In genomic region chr5:157518963-157519362, GRCh38 we compare ENCODE assay signal across 13 cellular contexts. TPM values are rescaled to one million over a fixed set of nuclear protein-coding genes. Genes with fewer than 3 reads are reported as not detected.
DNase-seq lines count a peak whose midpoint lies in the region; ATAC-seq, FAIRE-seq and TF ChIP-seq lines count a peak whose summit lies in the region.
"Had no signal": no experiment of that assay in that cellular context is flagged by ENCODE, and none has a peak within 500 bp of the region (broad histone marks: within the 10 kb centered on the region; RNA-seq: fewer than 3 reads in every experiment).

No MANE protein-coding gene starts in this region.

- no peak overlapping the region for H4K8ac ChIP-seq in H9 (replicated peaks; ENCODE audit: insufficient read length, low read depth, low read length)

- H3K27ac Mint-ChIP-seq in activated CD4-positive, alpha-beta memory T cell treated with anti-CD3 and anti-CD28 coated beads for 36 hours: no peak overlapping the region
- no peak overlapping the region for H3K27ac Mint-ChIP-seq in H9
- H3K27ac Mint-ChIP-seq: brain had no signal

- H2AFZ ChIP-seq in H9 (ENCODE audit: low read length): no peak overlapping the region

- H3K4me3 ChIP-seq in BE2C (ENCODE audit: low read depth, low read length): no peak overlapping the region

- no CpG with 5 or more reads among the region's 6 CpGs for WGBS in H9 (ENCODE audit: extremely low coverage, insufficient read length, low lambda C conversion rate)

- CTCF ChIA-PET in activated CD4-positive, alpha-beta memory T cell treated with anti-CD3 and anti-CD28 coated beads for 36 hours (lab: Charles Lee): interaction anchor here (0.9 to 1.0 kb wide), 2 partner anchors 26 to 224 kb away, joined by 3 to 6 read pairs; partner anchors contain the start of gene LSM11

- no peak overlapping the region for H3K14ac ChIP-seq in H9 (ENCODE audit: insufficient read depth, low read length)

- POLR2A ChIA-PET in activated CD4-positive, alpha-beta memory T cell treated with anti-CD3 and anti-CD28 coated beads for 36 hours (lab: Charles Lee): interaction anchor here (0.7 to 1.0 kb wide), 2 partner anchors 22 to 89 kb away, joined by 3 read pairs; no protein-coding TSS in a partner anchor

- H3K36me3 Mint-ChIP-seq in activated CD4-positive, alpha-beta memory T cell treated with anti-CD3 and anti-CD28 coated beads for 36 hours: peaks cover 59% of the 10 kb centered on the region
- H3K36me3 Mint-ChIP-seq in H9 (ENCODE audit: insufficient read depth in 1 of 3, low read depth in 3 of 3): peaks cover 0 to under 1% (median 0%) of the 10 kb centered on the region in 3 experiments; a peak in 2 of 7 replicates

- 0 out of 2 replicates have a peak, but pooled peaks have one; percentile 22 for TF ChIP-seq POLR2A in GM12891 (IDR thresholded peaks at IDR 0.05; ENCODE audit: low read depth, low read length)

- H3K18ac ChIP-seq in H9 (ENCODE audit: insufficient read length, low read depth, low read length): no peak overlapping the region

- H4K20me1 ChIP-seq in H9 (ENCODE audit: control insufficient read depth, insufficient read depth, insufficient read length): no peaks in the 10 kb centered on the region

- no peak overlapping the region for H3K23ac ChIP-seq in H9 (ENCODE audit: insufficient read length, low read depth, low read length)

- H2BK15ac ChIP-seq in H9 (ENCODE audit: low read depth, low read length): no peak overlapping the region

- intact Hi-C loops in activated CD4-positive, alpha-beta memory T cell treated with anti-CD3 and anti-CD28 coated beads for 36 hours (cut with micrococcal nuclease): no loop called here

- H2BK120ac ChIP-seq in H9 (ENCODE audit: low read depth, low read length, poor library complexity, severe bottlenecking): no peak overlapping the region

- no peaks in the 10 kb centered on the region for H3K23me2 ChIP-seq in H9 (ENCODE audit: insufficient read length, low read depth, low read length, poor library complexity, severe bottlenecking)

- H3K4me1 ChIP-seq in BE2C (no peaks in the 10 kb centered on the region), H9 (ENCODE audit: insufficient read depth, low read length) (no peaks in the 10 kb centered on the region)

- H3K79me1 ChIP-seq in H9 (ENCODE audit: insufficient read depth, low read depth, low read length, poor library complexity, severe bottlenecking): no peaks in the 10 kb centered on the region

- no peaks in the 10 kb centered on the region for H3K9me3 Mint-ChIP-seq in activated CD4-positive, alpha-beta memory T cell treated with anti-CD3 and anti-CD28 coated beads for 36 hours
- H3K9me3 Mint-ChIP-seq in H9: no peaks in the 10 kb centered on the region
- H3K9me3 Mint-ChIP-seq: brain had no signal

- DNase-seq in GM12891 (ENCODE audit: insufficient read length, low spot score) (peak; percentile 28), NOMO-1 (lab: John Stamatoyannopoulos, UW; ENCODE audit: unreplicated experiment in 2 of 2) (no peak), BE2C (no peak), H9 (no peak)
- DNase-seq in activated CD4-positive, alpha-beta memory T cell treated with anti-CD3 and anti-CD28 coated beads for 36 hours: peak; percentile 46
- DNase-seq: kidney, NCI-H1930 had no signal

- H3K4me2 ChIP-seq in H9 (ENCODE audit: insufficient read depth, insufficient read length, low read length): no peak overlapping the region

- FAIRE-seq in GM12891 (lab: Jason Lieb, UNC): peak; percentile 88
- FAIRE-seq: kidney had no signal

- H3K27ac ChIP-seq in H9 (ENCODE audit: insufficient read length, low read depth, low read length): no peak overlapping the region
- H3K27ac ChIP-seq: C4-2B had no signal

- H3K4me3 Mint-ChIP-seq in activated CD4-positive, alpha-beta memory T cell treated with anti-CD3 and anti-CD28 coated beads for 36 hours: no peak overlapping the region
- no peak overlapping the region for H3K4me3 Mint-ChIP-seq in H9
- H3K4me3 Mint-ChIP-seq: brain had no signal

- no peaks in the 10 kb centered on the region for H3K79me2 ChIP-seq in H9 (ENCODE audit: insufficient read depth, low read length)

- no peaks in the 10 kb centered on the region for H3K27me3 Mint-ChIP-seq in activated CD4-positive, alpha-beta memory T cell treated with anti-CD3 and anti-CD28 coated beads for 36 hours
- no peaks in the 10 kb centered on the region for H3K27me3 Mint-ChIP-seq in H9 (ENCODE audit: low read depth)

- H3K4me1 Mint-ChIP-seq in activated CD4-positive, alpha-beta memory T cell treated with anti-CD3 and anti-CD28 coated beads for 36 hours (ENCODE audit: low read depth): peaks cover 29% of the 10 kb centered on the region
- H3K4me1 Mint-ChIP-seq in H9: no peaks in the 10 kb centered on the region

- H3K9me3 ChIP-seq in BE2C: no peaks in the 10 kb centered on the region
- H3K9me3 ChIP-seq in H9 (ENCODE audit: control insufficient read depth, low read depth, low read length): no peaks in the 10 kb centered on the region

- H3K27me3 ChIP-seq in BE2C (no peaks in the 10 kb centered on the region), H9 (ENCODE audit: insufficient read depth, low read length) (no peaks in the 10 kb centered on the region)

- H2BK12ac ChIP-seq in H9 (ENCODE audit: insufficient read length, low read depth, low read length): no peak overlapping the region

- H2AK5ac ChIP-seq in H9 (ENCODE audit: insufficient read length, low read length): no peak overlapping the region

- H4K91ac ChIP-seq in H9 (ENCODE audit: insufficient read length, low read depth, low read length): no peak overlapping the region

- no peak overlapping the region for H4K5ac ChIP-seq in H9 (ENCODE audit: insufficient read length, low read depth, low read length)

- no peak overlapping the region for H2BK5ac ChIP-seq in H9 (ENCODE audit: insufficient read length, low read length)

- no peak overlapping the region for H3K9ac ChIP-seq in H9 (ENCODE audit: extremely low read depth, insufficient read length, low read length)

- TF ChIP-seq CTCF in BE2C (IDR thresholded peaks at IDR 0.05; ENCODE audit: low read depth, low read length) (no peak), H9 (conservative IDR thresholded peaks at IDR 0.05) (no peak)

- H3K36me3 ChIP-seq in BE2C: no peaks in the 10 kb centered on the region

- ATAC-seq in GM19043 (IDR thresholded peaks at IDR 0.05; ENCODE audit: low read depth, unreplicated experiment) (peak; percentile 60), HG02885 (IDR thresholded peaks at IDR 0.05; ENCODE audit: poor library complexity, unreplicated experiment) (peak; percentile 71), HG03571 (IDR thresholded peaks at IDR 0.05; ENCODE audit: unreplicated experiment) (no peak)

- no peak overlapping the region for H2BK20ac ChIP-seq in H9 (ENCODE audit: low read depth, low read length, poor library complexity, severe bottlenecking)

- no peak overlapping the region for H3T11ph ChIP-seq in H9 (ENCODE audit: low read length)

- H3K56ac ChIP-seq in H9 (ENCODE audit: insufficient read length, low read depth, low read length): no peak overlapping the region

- H3K4ac ChIP-seq in H9 (ENCODE audit: low read depth, low read length): no peak overlapping the region

TF ChIP-seq in GM12891, 5 proteins besides CTCF, POLR2A, EP300 and RAD21:
- TF ChIP-seq PAX5 (IDR thresholded peaks at IDR 0.05; ENCODE audit: insufficient read depth, low read length, severe bottlenecking): no peak

RNA-seq across cellular contexts. Expression of gene ADAM19, which starts 56.6 kb away (rescaled TPM):
- polyA plus RNA-seq in GM12891 (2012; ENCODE audit: low read depth, missing spikeins): 8.8 TPM
- total RNA-seq in activated CD4-positive, alpha-beta memory T cell treated with anti-CD3 and anti-CD28 coated beads for 36 hours: 100 to 1,000 TPM; 107 to 111 TPM
- 0.62 TPM for polyA plus RNA-seq in BE2C (2012; ENCODE audit: insufficient read depth, insufficient read length, low read depth)
- total RNA-seq in H9 (2021): 9.5 and 9.9 TPM in 2 replicates

RNA-seq across cellular contexts. Expression of gene NIPAL4, which starts 59.0 kb away (rescaled TPM):
- polyA plus RNA-seq in GM12891 (2012; ENCODE audit: low read depth, missing spikeins): 1.2 TPM
- 1 to 10 TPM; 2.5 to 2.9 TPM for total RNA-seq in activated CD4-positive, alpha-beta memory T cell treated with anti-CD3 and anti-CD28 coated beads for 36 hours
- polyA plus RNA-seq in BE2C (2012; ENCODE audit: insufficient read depth, insufficient read length, low read depth): not detected
- not detected in 2 replicates for total RNA-seq in H9 (2021)
- total RNA-seq: kidney, pulmonary artery endothelial cell had no signal

Comparison
In these comparisons a context has a peak if more than half of its experiments do, and no peak if none do; other contexts are left out.
1. DNase-seq: peak in GM12891 (single experiment) and activated CD4-positive, alpha-beta memory T cell treated with anti-CD3 and anti-CD28 coated beads for 36 hours (single experiment); none in NOMO-1 (0 of 2), BE2C (single experiment) and H9 (single experiment).